ENCODE assay signal across 32 cellular contexts in the genomic region with DNA sequence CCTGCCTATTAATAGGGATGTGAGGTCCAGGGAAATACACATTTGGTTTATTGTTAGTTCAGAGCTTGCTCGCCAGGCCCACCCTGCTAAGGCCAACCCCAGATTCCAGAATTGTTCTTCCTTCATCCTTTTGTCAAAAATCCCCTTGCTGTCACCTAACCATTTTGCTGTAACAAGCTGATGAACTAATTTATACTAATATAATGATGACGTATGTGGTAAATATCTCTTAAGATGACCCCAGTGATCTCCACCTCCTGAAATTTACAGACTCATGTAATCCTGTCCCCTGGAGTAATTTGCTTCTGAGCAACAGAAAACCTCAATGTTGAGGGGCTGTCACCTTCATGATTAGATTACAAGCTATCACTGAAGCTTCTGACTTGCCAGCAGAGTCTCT.
"Had no signal": no experiment of that assay in that cellular context is flagged by ENCODE, and none has a peak within 500 bp of the region (broad histone marks: within the 10 kb centered on the region; RNA-seq: fewer than 3 reads in every experiment).

No MANE protein-coding gene starts in this region.

- DNase-seq: activated effector memory CD4-positive, alpha-beta T cell treated with anti-CD3 and anti-CD28 coated beads, Interleukin-2, amount 50 U/mL, for 16 hours; activated effector memory CD4-positive, alpha-beta T cell treated with Interleukin-2 at 50 U/mL for 16 hours; activated gamma-delta T cell; activated gamma-delta T cell treated with Interleukin-2 at 50 U/mL for 16 hours; activated naive CD4-positive, alpha-beta T cell; activated naive CD4-positive, alpha-beta T cell treated with anti-CD3 and anti-CD28 coated beads for 36 hours; activated naive CD4-positive, alpha-beta T cell treated with anti-CD3 and anti-CD28 coated beads, Interleukin-2, amount 10 ng/mL, durations not matched to agents 7 days and 5 days; activated naive CD4-positive, alpha-beta T cell treated with anti-CD3 and anti-CD28 coated beads, Interleukin-2, amount 50 U/mL, for 16 hours; activated naive CD4-positive, alpha-beta T cell treated with Interleukin-2 at 50 U/mL for 16 hours; activated naive CD8-positive, alpha-beta T cell treated with anti-CD3 and anti-CD28 coated beads for 36 hours; activated naive CD8-positive, alpha-beta T cell treated with anti-CD3 and anti-CD28 coated beads, Interleukin-2, amount 10 ng/mL, durations not matched to agents 7 days and 5 days; activated naive CD8-positive, alpha-beta T cell treated with anti-CD3 and anti-CD28 coated beads, Interleukin-2, amount 50 U/mL, for 24 hours; activated T-cell treated with anti-CD3 and anti-CD28 coated beads, Interleukin-2, amount 50 U/mL, for 24 hours; activated T-cell treated with anti-CD3 and anti-CD28 coated beads, Interleukin-2, amount 50 U/mL, for 4 hours; activated T-cell treated with anti-CD3 and anti-CD28 coated beads, Interleukin-2, amount 50 U/mL, for 48 hours; activated T-cell treated with anti-CD3 and anti-CD28 coated beads, Interleukin-2, amount 50 U/mL, for 72 hours; adrenal gland; amniotic stem cell; amygdala; anterior cingulate cortex; aorta; body of pancreas; brain microvascular endothelial cell; caudate nucleus; central memory CD4-positive, alpha-beta T cell; cerebellar nuclear complex had no signal

- H3K4me1 ChIP-seq: adrenal gland, ascending aorta, body of pancreas, breast epithelium had no signal

- H3K27ac ChIP-seq: adrenal gland, ascending aorta, body of pancreas, brain microvascular endothelial cell, breast epithelium, cardiac muscle cell had no signal

- FAIRE-seq: astrocyte had no signal

- H3K4me3 ChIP-seq: adrenal gland, ascending aorta, body of pancreas, breast epithelium, cardiac muscle cell had no signal

- H3K27me3 ChIP-seq: adrenal gland, ascending aorta, body of pancreas, brain microvascular endothelial cell, breast epithelium had no signal

- H3K9me3 ChIP-seq: adrenal gland, ascending aorta, body of pancreas, breast epithelium had no signal

- H3K36me3 ChIP-seq: adrenal gland, ascending aorta, brain microvascular endothelial cell, breast epithelium, cardiac muscle cell had no signal

- ATAC-seq: activated naive CD4-positive, alpha-beta T cell treated with anti-CD3 and anti-CD28 coated beads, Interleukin-2, amount 50 U/mL, for 72 hours; activated naive CD8-positive, alpha-beta T cell treated with anti-CD3 and anti-CD28 coated beads, Interleukin-2, amount 50 U/mL, for 24 hours; activated T-cell treated with anti-CD3 and anti-CD28 coated beads, Interleukin-2, amount 50 U/mL, for 4 hours; activated T-cell treated with anti-CD3 and anti-CD28 coated beads, Interleukin-2, amount 50 U/mL, for 72 hours; activated T-helper 17 cell treated with anti-CD3 and anti-CD28 coated beads, Interleukin-2, amount 50 U/mL, for 72 hours; body of pancreas had no signal
